8 cellular contexts compared by ENCODE assay signal in genomic region chr21:45439171-45439872, GRCh38. TPM values are rescaled to one million over a fixed set of nuclear protein-coding genes. Genes with fewer than 3 reads are reported as not detected.
DNase-seq lines count a peak whose midpoint lies in the region; ATAC-seq, FAIRE-seq and TF ChIP-seq lines count a peak whose summit lies in the region.

No MANE protein-coding gene starts in this region.

- DNase-seq in D721Med (ENCODE audit: insufficient read length, low spot score): peak; percentile 96
- DNase-seq in NOMO-1 treated with DMSO at 0.1 percent for 48 hours (lab: John Stamatoyannopoulos, UW; ENCODE audit: unreplicated experiment): peak; percentile 89
- DNase-seq in activated CD8-positive, alpha-beta memory T cell treated with anti-CD3 and anti-CD28 coated beads, Interleukin-2, amount 10 ng/mL, durations not matched to agents 7 days and 5 days: peak; percentile 87
- DNase-seq in effector memory CD8-positive, alpha-beta T cell: peak; percentile 78 to 85 (median 84)
- DNase-seq in mesenteric fat pad (ENCODE audit: low spot score): peak; percentile 95
- DNase-seq in stimulated activated CD8-positive, alpha-beta memory T cell treated with anti-CD3 and anti-CD28 coated beads, Interleukin-15, amount 100 ng/mL, for 24 hours (ENCODE audit: low read depth): peak; percentile 83

- no peaks in the 10 kb centered on the region for H3K9me3 Mint-ChIP-seq in activated CD8-positive, alpha-beta memory T cell treated with anti-CD3 and anti-CD28 coated beads, Interleukin-2, amount 10 ng/mL, durations not matched to agents 7 days and 5 days (ENCODE audit: low read depth)
- no peaks in the 10 kb centered on the region for H3K9me3 Mint-ChIP-seq in effector memory CD8-positive, alpha-beta T cell

- no peaks in the 10 kb centered on the region for H3K36me3 Mint-ChIP-seq in activated CD8-positive, alpha-beta memory T cell treated with anti-CD3 and anti-CD28 coated beads, Interleukin-2, amount 10 ng/mL, durations not matched to agents 7 days and 5 days
- H3K36me3 Mint-ChIP-seq in effector memory CD8-positive, alpha-beta T cell (ENCODE audit: insufficient read depth): peaks cover 8% of the 10 kb centered on the region

- peak; percentile 87 for TF ChIP-seq CTCF in D721Med (IDR thresholded peaks at IDR 0.05; ENCODE audit: insufficient read depth, missing control alignments)

- CTCF ChIA-PET in activated CD8-positive, alpha-beta memory T cell treated with anti-CD3 and anti-CD28 coated beads, Interleukin-2, amount 10 ng/mL, durations not matched to agents 7 days and 5 days (lab: Charles Lee): interaction anchor here (1.0 to 4.3 kb wide), 11 partner anchors 16 to 378 kb away, joined by 3 to 49 read pairs (median 4); no protein-coding TSS in a partner anchor

- H3K27me3 Mint-ChIP-seq in activated CD8-positive, alpha-beta memory T cell treated with anti-CD3 and anti-CD28 coated beads, Interleukin-2, amount 10 ng/mL, durations not matched to agents 7 days and 5 days: peaks cover 2% of the 10 kb centered on the region
- peaks cover 0 to 21% of the 10 kb centered on the region in 2 donors for H3K27me3 Mint-ChIP-seq in effector memory CD8-positive, alpha-beta T cell

- no peak for FAIRE-seq in D721Med (lab: Jason Lieb, UNC)

- peaks cover 7% of the 10 kb centered on the region for H3K4me1 Mint-ChIP-seq in activated CD8-positive, alpha-beta memory T cell treated with anti-CD3 and anti-CD28 coated beads, Interleukin-2, amount 10 ng/mL, durations not matched to agents 7 days and 5 days
- H3K4me1 Mint-ChIP-seq in effector memory CD8-positive, alpha-beta T cell (ENCODE audit: low read depth in 2 of 2): peaks cover 6 to 8% of the 10 kb centered on the region in 2 donors

- ATAC-seq in HG02798 (IDR thresholded peaks at IDR 0.05; ENCODE audit: poor library complexity, unreplicated experiment) (peak; percentile 62), HG02642 (IDR thresholded peaks at IDR 0.05; ENCODE audit: poor library complexity, unreplicated experiment) (no peak)
- peak; percentile 93 for ATAC-seq in activated CD8-positive, alpha-beta memory T cell treated with anti-CD3 and anti-CD28 coated beads, Interleukin-2, amount 10 ng/mL, durations not matched to agents 7 days and 5 days
- ATAC-seq in effector memory CD8-positive, alpha-beta T cell (replicated peaks): peak; percentile 90

- H3K27ac Mint-ChIP-seq in activated CD8-positive, alpha-beta memory T cell treated with anti-CD3 and anti-CD28 coated beads, Interleukin-2, amount 10 ng/mL, durations not matched to agents 7 days and 5 days: peak overlapping the region; percentile 68
- H3K27ac Mint-ChIP-seq in effector memory CD8-positive, alpha-beta T cell: peak overlapping the region; percentile 65 to 81

- H3K4me3 Mint-ChIP-seq in activated CD8-positive, alpha-beta memory T cell treated with anti-CD3 and anti-CD28 coated beads, Interleukin-2, amount 10 ng/mL, durations not matched to agents 7 days and 5 days: peak overlapping the region; percentile 60
- peak overlapping the region; percentile 60 to 61 for H3K4me3 Mint-ChIP-seq in effector memory CD8-positive, alpha-beta T cell

RNA-seq across cellular contexts. Expression of gene COL18A1, which starts 34.4 kb away (rescaled TPM):
- 1 to 10 TPM; 5.2 to 7.3 TPM for total RNA-seq in activated CD8-positive, alpha-beta memory T cell treated with anti-CD3 and anti-CD28 coated beads, Interleukin-2, amount 10 ng/mL, durations not matched to agents 7 days and 5 days
- 79.8 TPM for total RNA-seq in mesenteric fat pad
